ENCODE assay signal across 8 cellular contexts in the genomic region with DNA sequence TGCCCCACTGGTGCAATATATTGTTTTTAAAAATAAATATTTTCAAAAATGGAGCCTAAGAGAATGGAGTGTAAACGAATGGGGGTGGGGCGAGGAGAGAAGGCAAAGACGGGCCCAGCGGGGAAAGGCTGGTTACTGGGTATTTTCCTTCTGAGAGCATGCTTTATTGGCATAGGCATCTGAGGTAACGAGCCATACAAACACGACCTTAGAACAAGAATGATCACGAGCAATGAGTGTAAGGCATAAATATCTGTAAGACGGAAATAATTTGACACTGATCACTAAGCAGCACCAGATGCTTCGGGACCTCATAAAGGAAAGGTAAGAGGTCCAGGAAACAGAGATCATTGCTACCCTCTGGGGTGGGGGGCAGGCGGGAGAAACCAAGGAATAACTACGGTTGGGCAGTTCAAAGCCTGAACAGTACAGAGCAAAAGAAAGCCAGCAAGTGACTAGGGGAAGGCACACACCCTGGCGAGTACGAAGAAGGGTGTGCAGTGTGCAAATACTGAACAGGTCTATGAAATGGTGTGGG. TPM values are rescaled to one million over a fixed set of nuclear protein-coding genes. Genes with fewer than 3 reads are reported as not detected.
DNase-seq lines count a peak whose midpoint lies in the region; TF ChIP-seq lines count a peak whose summit lies in the region.

No MANE protein-coding gene starts in this region.

- intact Hi-C loops in activated CD4-positive, alpha-beta T cell treated with anti-CD3 and anti-CD28 coated beads, Interleukin-2, amount 10 ng/mL, durations not matched to agents 24 days and 14 days (cut with micrococcal nuclease): no loop called here

- in situ Hi-C loops in GM13976 (cut with MboI; ENCODE audit: low sequenced_read_pairs, unreplicated experiment): loop anchor here (25.0 kb wide), 1 partner anchor 292 kb away; no protein-coding TSS in a partner anchor

- H3K4me3 Mint-ChIP-seq in activated CD4-positive, alpha-beta T cell treated with anti-CD3 and anti-CD28 coated beads, Interleukin-2, amount 10 ng/mL, durations not matched to agents 24 days and 14 days: no peak overlapping the region

- peak overlapping the region; percentile 81 for H3K4me3 ChIP-seq in NB4 (ENCODE audit: low read depth, low read length)

- no peak overlapping the region for H3K27ac Mint-ChIP-seq in activated CD4-positive, alpha-beta T cell treated with anti-CD3 and anti-CD28 coated beads, Interleukin-2, amount 10 ng/mL, durations not matched to agents 24 days and 14 days

- no peak for TF ChIP-seq POLR2A in NB4 (IDR thresholded peaks at IDR 0.05; ENCODE audit: extremely low read depth, insufficient read length)

- no peak for TF ChIP-seq CTCF in NB4 (IDR thresholded peaks at IDR 0.05; ENCODE audit: low read depth, low read length)
- no peak for TF ChIP-seq CTCF in GM13976 (IDR thresholded peaks at IDR 0.05; ENCODE audit: borderline replicate concordance, control extremely low read depth, extremely low read depth, insufficient read depth, missing control alignments)

- H3K27me3 Mint-ChIP-seq in activated CD4-positive, alpha-beta T cell treated with anti-CD3 and anti-CD28 coated beads, Interleukin-2, amount 10 ng/mL, durations not matched to agents 24 days and 14 days: no peaks in the 10 kb centered on the region

- peaks cover 23% of the 10 kb centered on the region for H3K4me1 Mint-ChIP-seq in activated CD4-positive, alpha-beta T cell treated with anti-CD3 and anti-CD28 coated beads, Interleukin-2, amount 10 ng/mL, durations not matched to agents 24 days and 14 days

- DNase-seq in NCI-H2107 treated with DMSO at 0.1 percent for 48 hours (lab: John Stamatoyannopoulos, UW; ENCODE audit: unreplicated experiment) (peak; percentile 27), NCI-H2107 (lab: John Stamatoyannopoulos, UW) (no peak), NB4 (ENCODE audit: low read depth) (peak; percentile 81), foreskin melanocyte (peak; percentile 54), pons (ENCODE audit: low spot score) (peak; percentile 64), GM13976 (ENCODE audit: low spot score) (no peak), NCI-H2196 (lab: John Stamatoyannopoulos, UW; ENCODE audit: unreplicated experiment) (no peak)
- peak; percentile 66 for DNase-seq in activated CD4-positive, alpha-beta T cell treated with anti-CD3 and anti-CD28 coated beads, Interleukin-2, amount 10 ng/mL, durations not matched to agents 24 days and 14 days

- H3K9me3 Mint-ChIP-seq in activated CD4-positive, alpha-beta T cell treated with anti-CD3 and anti-CD28 coated beads, Interleukin-2, amount 10 ng/mL, durations not matched to agents 24 days and 14 days: no peaks in the 10 kb centered on the region

- peaks cover 7% of the 10 kb centered on the region for H3K36me3 Mint-ChIP-seq in activated CD4-positive, alpha-beta T cell treated with anti-CD3 and anti-CD28 coated beads, Interleukin-2, amount 10 ng/mL, durations not matched to agents 24 days and 14 days (ENCODE audit: low read depth)

RNA-seq across cellular contexts. Expression of gene SSH2, which starts 1.0 kb away (rescaled TPM):
- 42.8 and 43.8 TPM in 2 replicates for total RNA-seq in activated CD4-positive, alpha-beta T cell treated with anti-CD3 and anti-CD28 coated beads, Interleukin-2, amount 10 ng/mL, durations not matched to agents 24 days and 14 days

RNA-seq across cellular contexts. Expression of gene EFCAB5, which starts 12.4 kb away (rescaled TPM):
- 0.21 and 0.28 TPM in 2 replicates for total RNA-seq in activated CD4-positive, alpha-beta T cell treated with anti-CD3 and anti-CD28 coated beads, Interleukin-2, amount 10 ng/mL, durations not matched to agents 24 days and 14 days

Comparison
In these comparisons a context has a peak if more than half of its experiments do, and no peak if none do; other contexts are left out.
1. DNase-seq: peak in NCI-H2107 treated with DMSO at 0.1 percent for 48 hours (single experiment), NB4 (single experiment), activated CD4-positive, alpha-beta T cell treated with anti-CD3 and anti-CD28 coated beads, Interleukin-2, amount 10 ng/mL, durations not matched to agents 24 days and 14 days (single experiment), foreskin melanocyte (single experiment) and pons (single experiment); none in NCI-H2107 (single experiment), GM13976 (single experiment) and NCI-H2196 (single experiment).